Comparison of ENCODE assay signal across 2 cellular contexts in genomic region chr19:12784871-12785430, GRCh38.
TF ChIP-seq lines count a peak whose summit lies in the region.

No MANE protein-coding gene starts in this region.

TF ChIP-seq in HEK293T, 16 proteins besides CTCF, POLR2A, EP300 and RAD21:
- peak; percentile 71 for TF ChIP-seq TARDBP (IDR thresholded peaks at IDR 0.05)
- no peak for TF ChIP-seq NFRKB (IDR thresholded peaks at IDR 0.05)
- no peak for TF ChIP-seq FOXK2 (IDR thresholded peaks at IDR 0.05)

TF ChIP-seq in GM12878, 131 proteins besides CTCF, POLR2A, EP300 and RAD21:
- TF ChIP-seq SUZ12 (IDR thresholded peaks at IDR 0.05; ENCODE audit: unreplicated experiment), result no peak
- TF ChIP-seq RBBP5 (conservative IDR thresholded peaks at IDR 0.05), result no peak
- TF ChIP-seq SMAD1 (IDR thresholded peaks at IDR 0.05; ENCODE audit: low read depth, partially characterized antibody), result peak; percentile 56
- TF ChIP-seq MTA2 (IDR thresholded peaks at IDR 0.05; ENCODE audit: low read depth), result peak; percentile 74
- 0 out of 2 replicates have a peak, but pooled peaks have one; percentile 47 for TF ChIP-seq ZBTB33 (IDR thresholded peaks at IDR 0.05)
- TF ChIP-seq NBN (IDR thresholded peaks at IDR 0.05), result peak; percentile 99
- TF ChIP-seq BMI1 (IDR thresholded peaks at IDR 0.05; ENCODE audit: borderline replicate concordance), result no peak; the same call in 1 of the 2 replicates
- no peak for TF ChIP-seq NR2F1 (conservative IDR thresholded peaks at IDR 0.05)
- TF ChIP-seq BHLHE40 (IDR thresholded peaks at IDR 0.05; ENCODE audit: borderline replicate concordance in 1 of 2, low read depth in 2 of 2, low read length in 1 of 2), result peak in 1 of 2 experiments; percentile 36; a peak in 1 of 4 replicates
- peak; percentile 25; the same call in 1 of the 2 replicates for TF ChIP-seq MXI1 (IDR thresholded peaks at IDR 0.05; ENCODE audit: low read depth, low read length)
- TF ChIP-seq, protein P1, sequence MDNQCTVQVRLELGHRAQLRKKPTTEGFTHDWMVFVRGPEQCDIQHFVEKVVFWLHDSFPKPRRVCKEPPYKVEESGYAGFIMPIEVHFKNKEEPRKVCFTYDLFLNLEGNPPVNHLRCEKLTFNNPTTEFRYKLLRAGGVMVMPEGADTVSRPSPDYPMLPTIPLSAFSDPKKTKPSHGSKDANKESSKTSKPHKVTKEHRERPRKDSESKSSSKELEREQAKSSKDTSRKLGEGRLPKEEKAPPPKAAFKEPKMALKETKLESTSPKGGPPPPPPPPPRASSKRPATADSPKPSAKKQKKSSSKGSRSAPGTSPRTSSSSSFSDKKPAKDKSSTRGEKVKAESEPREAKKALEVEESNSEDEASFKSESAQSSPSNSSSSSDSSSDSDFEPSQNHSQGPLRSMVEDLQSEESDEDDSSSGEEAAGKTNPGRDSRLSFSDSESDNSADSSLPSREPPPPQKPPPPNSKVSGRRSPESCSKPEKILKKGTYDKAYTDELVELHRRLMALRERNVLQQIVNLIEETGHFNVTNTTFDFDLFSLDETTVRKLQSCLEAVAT (IDR thresholded peaks at IDR 0.05), result peak; percentile 98
- peak; percentile 27 for TF ChIP-seq KLF5 (IDR thresholded peaks at IDR 0.05; ENCODE audit: partially characterized antibody)
- peak; percentile 75 for TF ChIP-seq ATF7 (IDR thresholded peaks at IDR 0.05; ENCODE audit: low read depth)
- no peak for TF ChIP-seq EED (IDR thresholded peaks at IDR 0.05; ENCODE audit: low read depth)
- TF ChIP-seq HDGF (IDR thresholded peaks at IDR 0.05), result peak; percentile 98
- TF ChIP-seq RELB (IDR thresholded peaks at IDR 0.05; ENCODE audit: low read depth), result peak; percentile 62; the same call in 1 of the 2 replicates
- TF ChIP-seq RAD51 (IDR thresholded peaks at IDR 0.05), result no peak
- no peak for TF ChIP-seq SPI1 (IDR thresholded peaks at IDR 0.05; ENCODE audit: borderline replicate concordance, insufficient read depth, low read depth, low read length)
- 0 out of 2 replicates have a peak, but pooled peaks have one; percentile 60 for TF ChIP-seq WRNIP1 (IDR thresholded peaks at IDR 0.05; ENCODE audit: borderline replicate concordance, low read depth, low read length)
- TF ChIP-seq RB1 (IDR thresholded peaks at IDR 0.05; ENCODE audit: borderline replicate concordance), result no peak
- TF ChIP-seq MEF2B (IDR thresholded peaks at IDR 0.05; ENCODE audit: partially characterized antibody, poor library complexity, severe bottlenecking), result peak; percentile 44
- 0 out of 2 replicates have a peak, but pooled peaks have one; percentile 10 for TF ChIP-seq CHD2 (IDR thresholded peaks at IDR 0.05; ENCODE audit: borderline replicate concordance, low read depth, low read length)
- TF ChIP-seq NFYA (IDR thresholded peaks at IDR 0.05; ENCODE audit: borderline replicate concordance, low read depth, low read length), result no peak
- no peak for TF ChIP-seq BRCA1 (IDR thresholded peaks at IDR 0.05; ENCODE audit: low read depth, low read length)
- TF ChIP-seq, protein P2, sequence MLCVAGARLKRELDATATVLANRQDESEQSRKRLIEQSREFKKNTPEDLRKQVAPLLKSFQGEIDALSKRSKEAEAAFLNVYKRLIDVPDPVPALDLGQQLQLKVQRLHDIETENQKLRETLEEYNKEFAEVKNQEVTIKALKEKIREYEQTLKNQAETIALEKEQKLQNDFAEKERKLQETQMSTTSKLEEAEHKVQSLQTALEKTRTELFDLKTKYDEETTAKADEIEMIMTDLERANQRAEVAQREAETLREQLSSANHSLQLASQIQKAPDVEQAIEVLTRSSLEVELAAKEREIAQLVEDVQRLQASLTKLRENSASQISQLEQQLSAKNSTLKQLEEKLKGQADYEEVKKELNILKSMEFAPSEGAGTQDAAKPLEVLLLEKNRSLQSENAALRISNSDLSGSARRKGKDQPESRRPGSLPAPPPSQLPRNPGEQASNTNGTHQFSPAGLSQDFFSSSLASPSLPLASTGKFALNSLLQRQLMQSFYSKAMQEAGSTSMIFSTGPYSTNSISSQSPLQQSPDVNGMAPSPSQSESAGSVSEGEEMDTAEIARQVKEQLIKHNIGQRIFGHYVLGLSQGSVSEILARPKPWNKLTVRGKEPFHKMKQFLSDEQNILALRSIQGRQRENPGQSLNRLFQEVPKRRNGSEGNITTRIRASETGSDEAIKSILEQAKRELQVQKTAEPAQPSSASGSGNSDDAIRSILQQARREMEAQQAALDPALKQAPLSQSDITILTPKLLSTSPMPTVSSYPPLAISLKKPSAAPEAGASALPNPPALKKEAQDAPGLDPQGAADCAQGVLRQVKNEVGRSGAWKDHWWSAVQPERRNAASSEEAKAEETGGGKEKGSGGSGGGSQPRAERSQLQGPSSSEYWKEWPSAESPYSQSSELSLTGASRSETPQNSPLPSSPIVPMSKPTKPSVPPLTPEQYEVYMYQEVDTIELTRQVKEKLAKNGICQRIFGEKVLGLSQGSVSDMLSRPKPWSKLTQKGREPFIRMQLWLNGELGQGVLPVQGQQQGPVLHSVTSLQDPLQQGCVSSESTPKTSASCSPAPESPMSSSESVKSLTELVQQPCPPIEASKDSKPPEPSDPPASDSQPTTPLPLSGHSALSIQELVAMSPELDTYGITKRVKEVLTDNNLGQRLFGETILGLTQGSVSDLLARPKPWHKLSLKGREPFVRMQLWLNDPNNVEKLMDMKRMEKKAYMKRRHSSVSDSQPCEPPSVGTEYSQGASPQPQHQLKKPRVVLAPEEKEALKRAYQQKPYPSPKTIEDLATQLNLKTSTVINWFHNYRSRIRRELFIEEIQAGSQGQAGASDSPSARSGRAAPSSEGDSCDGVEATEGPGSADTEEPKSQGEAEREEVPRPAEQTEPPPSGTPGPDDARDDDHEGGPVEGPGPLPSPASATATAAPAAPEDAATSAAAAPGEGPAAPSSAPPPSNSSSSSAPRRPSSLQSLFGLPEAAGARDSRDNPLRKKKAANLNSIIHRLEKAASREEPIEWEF (IDR thresholded peaks at IDR 0.05; ENCODE audit: insufficient replicate concordance, low read depth, low read length), result peak; percentile 55
- peak; percentile 21; the same call in 1 of the 2 replicates for TF ChIP-seq POLR2AphosphoS5 (IDR thresholded peaks at IDR 0.05; ENCODE audit: low read length)
- 0 out of 2 replicates have a peak, but pooled peaks have one; percentile 17 for TF ChIP-seq YBX1 (IDR thresholded peaks at IDR 0.05)
- TF ChIP-seq SIN3A (IDR thresholded peaks at IDR 0.05; ENCODE audit: low read depth, low read length), result no peak
- TF ChIP-seq ETV6 (conservative IDR thresholded peaks at IDR 0.05 in 1 of 2, IDR thresholded peaks at IDR 0.05 in 1 of 2; ENCODE audit: borderline replicate concordance in 1 of 2, low read depth in 1 of 2), result 0 out of 4 replicates have a peak, but pooled peaks of 1 of the 2 experiments have one; percentile 40
- peak; percentile 61 to 81 for TF ChIP-seq IKZF2 (IDR thresholded peaks at IDR 0.05)
- TF ChIP-seq FOS (IDR thresholded peaks at IDR 0.05; ENCODE audit: borderline replicate concordance, extremely low read depth, insufficient read length), result no peak
- TF ChIP-seq MYC (IDR thresholded peaks at IDR 0.05; ENCODE audit: insufficient read depth, insufficient read length, insufficient replicate concordance, low read length, severe bottlenecking), result no peak
- TF ChIP-seq, protein P3, sequence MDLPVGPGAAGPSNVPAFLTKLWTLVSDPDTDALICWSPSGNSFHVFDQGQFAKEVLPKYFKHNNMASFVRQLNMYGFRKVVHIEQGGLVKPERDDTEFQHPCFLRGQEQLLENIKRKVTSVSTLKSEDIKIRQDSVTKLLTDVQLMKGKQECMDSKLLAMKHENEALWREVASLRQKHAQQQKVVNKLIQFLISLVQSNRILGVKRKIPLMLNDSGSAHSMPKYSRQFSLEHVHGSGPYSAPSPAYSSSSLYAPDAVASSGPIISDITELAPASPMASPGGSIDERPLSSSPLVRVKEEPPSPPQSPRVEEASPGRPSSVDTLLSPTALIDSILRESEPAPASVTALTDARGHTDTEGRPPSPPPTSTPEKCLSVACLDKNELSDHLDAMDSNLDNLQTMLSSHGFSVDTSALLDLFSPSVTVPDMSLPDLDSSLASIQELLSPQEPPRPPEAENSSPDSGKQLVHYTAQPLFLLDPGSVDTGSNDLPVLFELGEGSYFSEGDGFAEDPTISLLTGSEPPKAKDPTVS (IDR thresholded peaks at IDR 0.05; ENCODE audit: low read depth, low read length), result no peak
- TF ChIP-seq SP1 (IDR thresholded peaks at IDR 0.05; ENCODE audit: low read depth, low read length), result peak; percentile 49
- no peak for TF ChIP-seq SMC3 (IDR thresholded peaks at IDR 0.05; ENCODE audit: borderline replicate concordance, low read length)
- TF ChIP-seq SREBF1 (IDR thresholded peaks at IDR 0.05; ENCODE audit: low read length), result no peak
- peak; percentile 85 for TF ChIP-seq IRF5 (IDR thresholded peaks at IDR 0.05; ENCODE audit: borderline replicate concordance)
- no peak for TF ChIP-seq CBX3 (IDR thresholded peaks at IDR 0.05; ENCODE audit: borderline replicate concordance, low read depth)
- TF ChIP-seq, protein P4, sequence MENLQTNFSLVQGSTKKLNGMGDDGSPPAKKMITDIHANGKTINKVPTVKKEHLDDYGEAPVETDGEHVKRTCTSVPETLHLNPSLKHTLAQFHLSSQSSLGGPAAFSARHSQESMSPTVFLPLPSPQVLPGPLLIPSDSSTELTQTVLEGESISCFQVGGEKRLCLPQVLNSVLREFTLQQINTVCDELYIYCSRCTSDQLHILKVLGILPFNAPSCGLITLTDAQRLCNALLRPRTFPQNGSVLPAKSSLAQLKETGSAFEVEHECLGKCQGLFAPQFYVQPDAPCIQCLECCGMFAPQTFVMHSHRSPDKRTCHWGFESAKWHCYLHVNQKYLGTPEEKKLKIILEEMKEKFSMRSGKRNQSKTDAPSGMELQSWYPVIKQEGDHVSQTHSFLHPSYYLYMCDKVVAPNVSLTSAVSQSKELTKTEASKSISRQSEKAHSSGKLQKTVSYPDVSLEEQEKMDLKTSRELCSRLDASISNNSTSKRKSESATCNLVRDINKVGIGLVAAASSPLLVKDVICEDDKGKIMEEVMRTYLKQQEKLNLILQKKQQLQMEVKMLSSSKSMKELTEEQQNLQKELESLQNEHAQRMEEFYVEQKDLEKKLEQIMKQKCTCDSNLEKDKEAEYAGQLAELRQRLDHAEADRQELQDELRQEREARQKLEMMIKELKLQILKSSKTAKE (IDR thresholded peaks at IDR 0.05; ENCODE audit: low read depth, poor library complexity, severe bottlenecking), result peak; percentile 80
